In the genomic region with DNA sequence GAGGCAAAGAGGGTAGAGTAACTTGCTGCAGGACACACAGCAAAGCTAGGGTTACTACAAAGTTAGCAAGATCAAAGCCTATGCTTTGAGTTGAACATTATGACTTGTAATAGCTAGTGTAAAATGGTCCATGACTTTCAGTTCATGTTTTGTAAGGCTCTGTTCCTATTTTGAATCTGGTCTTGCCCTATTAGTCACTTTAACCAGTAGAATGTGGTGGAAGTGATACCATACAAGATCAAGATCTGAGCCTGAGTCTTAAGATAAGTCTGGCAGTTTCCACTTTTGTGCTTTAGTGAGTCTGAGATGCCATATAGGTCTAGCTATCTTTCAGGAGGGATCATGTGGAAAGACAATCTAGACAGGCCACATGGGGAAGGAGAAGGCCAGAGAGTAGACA, we compare ENCODE assay signal across 10 cellular contexts.
DNase-seq lines count a peak whose midpoint lies in the region; ATAC-seq, FAIRE-seq and TF ChIP-seq lines count a peak whose summit lies in the region.
"Had no signal": no experiment of that assay in that cellular context is flagged by ENCODE, and none has a peak within 500 bp of the region (broad histone marks: within the 10 kb centered on the region; RNA-seq: fewer than 3 reads in every experiment).

No MANE protein-coding gene starts in this region.

- no peak overlapping the region for H2BK15ac ChIP-seq in H1 (ENCODE audit: low read length)

- peak; percentile 64 for ATAC-seq in GM18873 (IDR thresholded peaks at IDR 0.05; ENCODE audit: low FRiP score, unreplicated experiment)
- peak; percentile 99 for ATAC-seq in HG02623 (IDR thresholded peaks at IDR 0.05; ENCODE audit: unreplicated experiment)
- peak; percentile 91 for ATAC-seq in HG03469 (IDR thresholded peaks at IDR 0.05; ENCODE audit: unreplicated experiment)
- no peak for ATAC-seq in GM23338

- no peak overlapping the region for H3K9ac ChIP-seq in H1 (replicated peaks in 1 of 4; ENCODE audit: extremely low read depth in 1 of 4, low read depth in 3 of 4, low read length in 3 of 4)

- H3K79me1 ChIP-seq in H1 (ENCODE audit: low read depth, low read length) = no peaks in the 10 kb centered on the region

- no peaks in the 10 kb centered on the region for H3K9me2 ChIP-seq in GM23338 (ENCODE audit: insufficient read depth)

- H4K5ac ChIP-seq in H1 (ENCODE audit: insufficient read length, low read depth, low read length) = no peak overlapping the region

- no peak overlapping the region for H2BK5ac ChIP-seq in H1 (ENCODE audit: low read depth, low read length)

- H3K36me3 Mint-ChIP-seq in GM23338 (ENCODE audit: low read depth) = no peaks in the 10 kb centered on the region

- H3K4me2 ChIP-seq in H1 (ENCODE audit: insufficient read depth in 1 of 2, low read depth in 2 of 2, low read length in 2 of 2) (no peak overlapping the region), GM23338 (no peak overlapping the region)

- no peaks in the 10 kb centered on the region for H3K9me3 ChIP-seq in H1 (ENCODE audit: insufficient read depth in 2 of 2, low read depth in 1 of 2, low read length in 1 of 2)
- no peaks in the 10 kb centered on the region for H3K9me3 ChIP-seq in left ventricle myocardium inferior (replicated peaks)
- no peaks in the 10 kb centered on the region for H3K9me3 ChIP-seq in right atrium auricular region
- H3K9me3 ChIP-seq: colonic mucosa had no signal

- intact Hi-C loops in left ventricle myocardium inferior (cut with micrococcal nuclease) = no loop called here

- POLR2A ChIA-PET in H1 (lab: Charles Lee; ENCODE audit: partially characterized antibody) = no interaction called here

- no peak overlapping the region for H2BK20ac ChIP-seq in H1 (ENCODE audit: low read length)

- TF ChIP-seq POLR2A in H1 (IDR thresholded peaks at IDR 0.05; ENCODE audit: control extremely low read depth in 1 of 2, low read depth in 2 of 2, low read length in 2 of 2) = no peak

- H3K36me3 ChIP-seq in H1 (ENCODE audit: control insufficient read depth in 2 of 4, insufficient read depth in 4 of 4, low read length in 3 of 4) (no peaks in the 10 kb centered on the region), left ventricle myocardium inferior (no peaks in the 10 kb centered on the region), GM23338 (ENCODE audit: insufficient read depth) (no peaks in the 10 kb centered on the region), right atrium auricular region (no peaks in the 10 kb centered on the region)
- H3K36me3 ChIP-seq: colonic mucosa had no signal

- H2BK12ac ChIP-seq in H1 (ENCODE audit: low read depth, low read length) = no peak overlapping the region

- no peak for DNase-seq in H1 (ENCODE audit: low read depth in 1 of 2, low spot score in 2 of 2)
- no peak for DNase-seq in T-helper 1 cell
- DNase-seq in left ventricle myocardium inferior = no peak
- no peak for DNase-seq in GM23338 (ENCODE audit: low spot score)
- no peak for DNase-seq in right atrium auricular region (ENCODE audit: low spot score)
- DNase-seq: colonic mucosa had no signal

- no peaks in the 10 kb centered on the region for H3K4me1 Mint-ChIP-seq in GM23338

- no peak overlapping the region for H3K56ac ChIP-seq in H1 (replicated peaks; ENCODE audit: insufficient read length, low read depth, low read length)

- no peaks in the 10 kb centered on the region for H3K9me3 Mint-ChIP-seq in GM23338

- no peak overlapping the region for H4K91ac ChIP-seq in H1 (replicated peaks; ENCODE audit: insufficient read length, low read length)

- H3K27me3 ChIP-seq in H1 (replicated peaks in 1 of 4; ENCODE audit: control insufficient read depth in 3 of 4, extremely low read depth in 1 of 4, insufficient read depth in 3 of 4, low read length in 3 of 4) (no peaks in the 10 kb centered on the region), left ventricle myocardium inferior (ENCODE audit: low read depth) (no peaks in the 10 kb centered on the region), GM23338 (ENCODE audit: insufficient read depth) (no peaks in the 10 kb centered on the region), right atrium auricular region (no peaks in the 10 kb centered on the region)
- H3K27me3 ChIP-seq: colonic mucosa had no signal

- no peak overlapping the region for H3K4ac ChIP-seq in H1 (replicated peaks; ENCODE audit: insufficient read length, low read depth, low read length)

- no peak for TF ChIP-seq CTCF in H1 (IDR thresholded peaks at IDR 0.05; ENCODE audit: control extremely low read depth in 1 of 3, insufficient read depth in 1 of 3, low read depth in 1 of 3, low read length in 3 of 3)
- TF ChIP-seq CTCF in left ventricle myocardium inferior (IDR thresholded peaks at IDR 0.05; ENCODE audit: borderline replicate concordance) = no peak
- TF ChIP-seq CTCF in GM23338 (conservative IDR thresholded peaks at IDR 0.05; ENCODE audit: low read depth in 2 of 2) = no peak
- TF ChIP-seq CTCF in right atrium auricular region (IDR thresholded peaks at IDR 0.05) = no peak

- H3K4me3 ChIP-seq in H1 (ENCODE audit: extremely low read depth in 1 of 4, insufficient read depth in 2 of 4, low read depth in 3 of 4, low read length in 4 of 4) (no peak overlapping the region), left ventricle myocardium inferior (no peak overlapping the region), GM23338 (no peak overlapping the region), right atrium auricular region (no peak overlapping the region)
- H3K4me3 ChIP-seq: colonic mucosa had no signal

- no peaks in the 10 kb centered on the region for H3F3A ChIP-seq in GM23338 (replicated peaks; ENCODE audit: low read depth)

- peak overlapping the region; percentile 49 for H2AFZ ChIP-seq in H1 (ENCODE audit: low read length)
- no peak overlapping the region for H2AFZ ChIP-seq in GM23338

- H4K20me1 ChIP-seq in H1 (replicated peaks in 1 of 2; ENCODE audit: control insufficient read depth in 1 of 2, insufficient read depth in 2 of 2, low read length in 2 of 2) (no peaks in the 10 kb centered on the region), GM23338 (replicated peaks; ENCODE audit: insufficient read depth) (no peaks in the 10 kb centered on the region)

- no peaks in the 10 kb centered on the region for H3K4me1 ChIP-seq in H1 (replicated peaks in 1 of 4; ENCODE audit: control insufficient read depth in 3 of 4, insufficient read depth in 4 of 4, low read length in 3 of 4)
- H3K4me1 ChIP-seq in left ventricle myocardium inferior = no peaks in the 10 kb centered on the region
- H3K4me1 ChIP-seq in GM23338 (ENCODE audit: insufficient read depth) = no peaks in the 10 kb centered on the region
- no peaks in the 10 kb centered on the region for H3K4me1 ChIP-seq in right atrium auricular region
- H3K4me1 ChIP-seq: colonic mucosa had no signal

- FAIRE-seq in H1 (lab: Jason Lieb, UNC) = no peak
- FAIRE-seq: GM19239 had no signal

- CTCF ChIA-PET in H1 (lab: Charles Lee; ENCODE audit: partially characterized antibody) = no interaction called here

- no peaks in the 10 kb centered on the region for H3K79me2 ChIP-seq in H1 (ENCODE audit: control insufficient read depth in 1 of 2, insufficient read depth in 2 of 2, low read length in 2 of 2)
- no peaks in the 10 kb centered on the region for H3K79me2 ChIP-seq in GM23338 (replicated peaks; ENCODE audit: insufficient read depth)

- H3K27me3 Mint-ChIP-seq in GM23338 (ENCODE audit: insufficient read depth, low read depth, poor library complexity) = no peaks in the 10 kb centered on the region

- H3K18ac ChIP-seq in H1 (ENCODE audit: extremely low read depth, low read length) = no peak overlapping the region

- no peak overlapping the region for H3K27ac Mint-ChIP-seq in GM23338

- no peak overlapping the region for H3K14ac ChIP-seq in H1 (ENCODE audit: insufficient read length)

- no peak overlapping the region for H3K27ac ChIP-seq in H1 (ENCODE audit: low read depth, low read length)
- no peak overlapping the region for H3K27ac ChIP-seq in left ventricle myocardium inferior (replicated peaks)
- no peak overlapping the region for H3K27ac ChIP-seq in GM23338 (ENCODE audit: low read depth)
- no peak overlapping the region for H3K27ac ChIP-seq in right atrium auricular region
- H3K27ac ChIP-seq: colonic mucosa had no signal

- no peak overlapping the region for H4K8ac ChIP-seq in H1 (ENCODE audit: extremely low read depth, insufficient read depth, low read length)

- no peak overlapping the region for H3K23ac ChIP-seq in H1 (ENCODE audit: insufficient read length)

- no peak for TF ChIP-seq RAD21 in H1 (IDR thresholded peaks at IDR 0.05 in 1 of 2, conservative IDR thresholded peaks at IDR 0.05 in 1 of 2; ENCODE audit: low read depth in 2 of 2, low read length in 2 of 2)

- H2AK5ac ChIP-seq in H1 (ENCODE audit: low read depth, low read length) = no peak overlapping the region

- no peak overlapping the region for H2BK120ac ChIP-seq in H1 (replicated peaks; ENCODE audit: low read depth, low read length)

- no peak for TF ChIP-seq EP300 in H1 (IDR thresholded peaks at IDR 0.05; ENCODE audit: borderline replicate concordance in 1 of 2, low read depth in 2 of 2, low read length in 2 of 2)

- no peaks in the 10 kb centered on the region for H3K23me2 ChIP-seq in H1 (ENCODE audit: low read depth, low read length)

- H3K4me3 Mint-ChIP-seq in GM23338 = no peak overlapping the region

TF ChIP-seq in H1, 55 proteins besides CTCF, POLR2A, EP300 and RAD21:
- no peak for TF ChIP-seq CBX5 (IDR thresholded peaks at IDR 0.05; ENCODE audit: low read depth, low read length)
- no peak for TF ChIP-seq CHD2 (IDR thresholded peaks at IDR 0.05; ENCODE audit: low read length)

TF ChIP-seq in GM23338, 12 proteins besides CTCF, POLR2A, EP300 and RAD21 (continues in another document):
- no peak for TF ChIP-seq NANOG (IDR thresholded peaks at IDR 0.05; ENCODE audit: borderline replicate concordance)
- TF ChIP-seq POLR2AphosphoS5 (IDR thresholded peaks at IDR 0.05; ENCODE audit: low read depth) = no peak
